Comparison of ENCODE assay signal across 8 cellular contexts in genomic region chr4:101345596-101346311, GRCh38. TPM values are rescaled to one million over a fixed set of nuclear protein-coding genes. Genes with fewer than 3 reads are reported as not detected.
DNase-seq lines count a peak whose midpoint lies in the region; ATAC-seq and TF ChIP-seq lines count a peak whose summit lies in the region.

No MANE protein-coding gene starts in this region.

- peak overlapping the region; percentile 75 for H3K27ac Mint-ChIP-seq in activated CD8-positive, alpha-beta T cell treated with anti-CD3 and anti-CD28 coated beads for 36 hours

- H3K4me3 ChIP-seq in A673 (ENCODE audit: low read depth, low read length, poor library complexity, severe bottlenecking): peak overlapping the region; percentile 98

- no peaks in the 10 kb centered on the region for H3K9me3 Mint-ChIP-seq in activated CD8-positive, alpha-beta T cell treated with anti-CD3 and anti-CD28 coated beads for 36 hours

- ATAC-seq in GM18868 (IDR thresholded peaks at IDR 0.05; ENCODE audit: unreplicated experiment) (peak; percentile 5), HG03039 (IDR thresholded peaks at IDR 0.05; ENCODE audit: unreplicated experiment) (no peak)
- ATAC-seq in activated CD8-positive, alpha-beta T cell treated with anti-CD3 and anti-CD28 coated beads for 36 hours: peak; percentile 1

- peak overlapping the region; percentile 91 for H3K27ac ChIP-seq in A673 (ENCODE audit: low read depth, low read length, poor library complexity, severe bottlenecking)

- peaks cover 41% of the 10 kb centered on the region for H3K4me1 ChIP-seq in A673 (ENCODE audit: insufficient read depth, low read length, poor library complexity, severe bottlenecking)

- no peak for TF ChIP-seq CTCF in A673 (conservative IDR thresholded peaks at IDR 0.05; ENCODE audit: low read depth, low read length)
- no peak for TF ChIP-seq CTCF in activated CD8-positive, alpha-beta T cell treated with anti-CD3 and anti-CD28 coated beads for 36 hours (IDR thresholded peaks at IDR 0.05)

- DNase-seq in A673 (ENCODE audit: low spot score) (peak; percentile 79), NCI-H2227 (lab: John Stamatoyannopoulos, UW; ENCODE audit: unreplicated experiment) (peak; percentile 62), medulla oblongata (ENCODE audit: extremely low spot score) (peak; percentile 44)
- DNase-seq in activated CD8-positive, alpha-beta T cell treated with anti-CD3 and anti-CD28 coated beads for 36 hours: peak; percentile 75
- DNase-seq in effector CD4-positive, alpha-beta T cell: peak; percentile 62
- DNase-seq in stimulated activated CD8-positive, alpha-beta memory T cell treated with anti-CD3 and anti-CD28 coated beads, Interleukin-12 subunit alpha, Interleukin-12 subunit beta, amount 100 ng/mL, for 24 hours (ENCODE audit: extremely low read depth): peak; percentile 28

- intact Hi-C loops in A673 (cut with micrococcal nuclease; ENCODE audit: unreplicated experiment): loop anchor here (5.0 kb wide), 3 partner anchors 158 to 387 kb away; no protein-coding TSS in a partner anchor
- intact Hi-C loops in activated CD8-positive, alpha-beta T cell treated with anti-CD3 and anti-CD28 coated beads for 36 hours (cut with micrococcal nuclease): loop anchor here (5.0 to 10.0 kb wide), 4 partner anchors 63 to 179 kb away; no protein-coding TSS in a partner anchor

- H3K9me3 ChIP-seq in A673 (ENCODE audit: low read depth, low read length, poor library complexity, severe bottlenecking): no peaks in the 10 kb centered on the region

- H3K36me3 Mint-ChIP-seq in activated CD8-positive, alpha-beta T cell treated with anti-CD3 and anti-CD28 coated beads for 36 hours (ENCODE audit: low read depth): no peaks in the 10 kb centered on the region

- BruUV-seq in A673 (replicated peaks; lab: Mats Ljungman, UMichigan): TSS peak; percentile 25

- peak overlapping the region; percentile 95 for H3K4me3 Mint-ChIP-seq in activated CD8-positive, alpha-beta T cell treated with anti-CD3 and anti-CD28 coated beads for 36 hours

- CTCF ChIA-PET in A673 (lab: Charles Lee): no interaction called here
- CTCF ChIA-PET in activated CD8-positive, alpha-beta T cell treated with anti-CD3 and anti-CD28 coated beads for 36 hours (lab: Charles Lee): interaction anchor here (1.2 kb wide), 1 partner anchor 17 kb away, joined by 4 read pairs; no protein-coding TSS in a partner anchor

- peaks cover 16% of the 10 kb centered on the region for H3K27me3 Mint-ChIP-seq in activated CD8-positive, alpha-beta T cell treated with anti-CD3 and anti-CD28 coated beads for 36 hours

- H3K27me3 ChIP-seq in A673 (replicated peaks; ENCODE audit: insufficient read depth, low read depth, low read length, poor library complexity): no peaks in the 10 kb centered on the region

- peaks cover 40% of the 10 kb centered on the region for H3K4me1 Mint-ChIP-seq in activated CD8-positive, alpha-beta T cell treated with anti-CD3 and anti-CD28 coated beads for 36 hours (ENCODE audit: low read depth)

- H3K36me3 ChIP-seq in A673 (ENCODE audit: insufficient read depth, low read length, poor library complexity, severe bottlenecking): no peaks in the 10 kb centered on the region

- POLR2A ChIA-PET in A673 (lab: Charles Lee; ENCODE audit: low non-redundant PET): interaction anchor here (0.6 kb wide), 2 partner anchors 9 to 22 kb away, joined by 5 to 7 read pairs; no protein-coding TSS in a partner anchor
- POLR2A ChIA-PET in activated CD8-positive, alpha-beta T cell treated with anti-CD3 and anti-CD28 coated beads for 36 hours (lab: Charles Lee): interaction anchor here (1.1 kb wide), 1 partner anchor 18 kb away, joined by 3 read pairs; no protein-coding TSS in a partner anchor

RNA-seq across cellular contexts. Expression of gene PPP3CA, which starts 1.6 kb away (rescaled TPM):
- 117 and 129 TPM in 2 replicates for total RNA-seq in A673 (2021)
- total RNA-seq in activated CD8-positive, alpha-beta T cell treated with anti-CD3 and anti-CD28 coated beads for 36 hours: 10 to 100 TPM; 11.8 to 12.7 TPM

Comparison
In these comparisons a context has a peak if more than half of its experiments do, and no peak if none do; other contexts are left out.
1. DNase-seq: peak in every context shown above with its lines; median percentile 79 in A673; 75 in activated CD8-positive, alpha-beta T cell treated with anti-CD3 and anti-CD28 coated beads for 36 hours; 62 in NCI-H2227; 62 in effector CD4-positive, alpha-beta T cell; 44 in medulla oblongata; 28 in stimulated activated CD8-positive, alpha-beta memory T cell treated with anti-CD3 and anti-CD28 coated beads, Interleukin-12 subunit alpha, Interleukin-12 subunit beta, amount 100 ng/mL, for 24 hours.